ENCODE assay signal across 8 cellular contexts in genomic region chr1:198158766-198159589, GRCh38. TPM values are rescaled to one million over a fixed set of nuclear protein-coding genes. Genes with fewer than 3 reads are reported as not detected.
DNase-seq lines count a peak whose midpoint lies in the region; ATAC-seq and TF ChIP-seq lines count a peak whose summit lies in the region.

No MANE protein-coding gene starts in this region.

- DNase-seq in Ammon's horn (ENCODE audit: low spot score) (peak; percentile 96), GM19238 (ENCODE audit: insufficient read length, low spot score) (peak; percentile 71), NCI-H446 treated with DMSO at 0.1 percent for 48 hours (lab: John Stamatoyannopoulos, UW) (peak; percentile 78), cerebellar cortex (ENCODE audit: low spot score) (peak; percentile 84), kidney epithelial cell (ENCODE audit: low read depth) (peak; percentile 69)
- peak; percentile 92 for DNase-seq in stimulated activated CD4-positive, alpha-beta T cell treated with anti-CD3 and anti-CD28 coated beads, Interleukin-15, amount 100 ng/mL, for 24 hours

- H3K4me3 ChIP-seq in kidney epithelial cell (ENCODE audit: low read depth, low read length): peak overlapping the region; percentile 94

- no peaks in the 10 kb centered on the region for H3K27me3 ChIP-seq in kidney epithelial cell (ENCODE audit: control insufficient read depth, insufficient read depth, low read length)

- peak; percentile 73 for ATAC-seq in HG03432 (IDR thresholded peaks at IDR 0.05; ENCODE audit: unreplicated experiment)
- peak; percentile 79 for ATAC-seq in activated CD4-positive, CD25-positive, alpha-beta regulatory T cell treated with anti-CD3 and anti-CD28 coated beads, Interleukin-2, amount 50 U/mL, for 24 hours

- no peak for TF ChIP-seq CTCF in kidney epithelial cell (IDR thresholded peaks at IDR 0.05; ENCODE audit: insufficient read depth, low read length, poor library complexity, severe bottlenecking)

- H3K36me3 ChIP-seq in kidney epithelial cell (ENCODE audit: control insufficient read depth, insufficient read depth, low read length): no peaks in the 10 kb centered on the region

RNA-seq across cellular contexts. Expression of gene NEK7, which starts 2.2 kb away (rescaled TPM):
- total RNA-seq in kidney epithelial cell: 27.7 and 30.0 TPM in 2 replicates

Comparison
In these comparisons a context has a peak if more than half of its experiments do, and no peak if none do; other contexts are left out.
1. Peak in every context shown above with its lines: DNase-seq, ATAC-seq and H3K4me3 ChIP-seq.